In genomic region chr16:14155572-14156213, GRCh38 we compare ENCODE assay signal across 21 cellular contexts.
DNase-seq lines count a peak whose midpoint lies in the region; ATAC-seq, FAIRE-seq and TF ChIP-seq lines count a peak whose summit lies in the region.
"Had no signal": no experiment of that assay in that cellular context is flagged by ENCODE, and none has a peak within 500 bp of the region (broad histone marks: within the 10 kb centered on the region; RNA-seq: fewer than 3 reads in every experiment).

No MANE protein-coding gene starts in this region.

- H3K27ac ChIP-seq in stomach smooth muscle (ENCODE audit: low read length): peak overlapping the region; percentile 33
- H3K27ac ChIP-seq: HL-60, parathyroid adenoma had no signal

- peak; percentile 72 for ATAC-seq in left ventricle myocardium superior
- ATAC-seq: naive thymus-derived CD4-positive, alpha-beta T cell; stimulated activated naive CD8-positive, alpha-beta T cell treated with anti-CD3 and anti-CD28 coated beads, Interleukin-15, amount 100 ng/mL, for 72 hours had no signal

- DNase-seq in NCI-H146 (lab: John Stamatoyannopoulos, UW): peak; percentile 69
- DNase-seq in bronchial epithelial cell (ENCODE audit: low read depth): peak; percentile 57
- no peak for DNase-seq in left ventricle myocardium superior
- no peak for DNase-seq in GM19239 (ENCODE audit: insufficient read length, low spot score)
- DNase-seq in GF-D8 (lab: John Stamatoyannopoulos, UW): no peak
- DNase-seq in RCC 7860 (ENCODE audit: low spot score): no peak
- DNase-seq in activated CD4-positive, alpha-beta T cell treated with anti-CD3 and anti-CD28 coated beads, Interleukin-2, amount 50 U/mL, for 4 hours: no peak
- DNase-seq: activated CD4-positive, alpha-beta T cell treated with anti-CD3 and anti-CD28 coated beads for 1 hour; DMS153; head of caudate nucleus; MM.1S; naive thymus-derived CD4-positive, alpha-beta T cell; NCI-H187 treated with DMSO at 0.1 percent for 48 hours; NCI-H446 treated with DMSO at 0.1 percent for 48 hours; stimulated activated CD4-positive, alpha-beta T cell treated with anti-CD3 and anti-CD28 coated beads, Interleukin-4, amount 100 ng/mL, for 1 hour; stimulated activated naive CD8-positive, alpha-beta T cell treated with anti-CD3 and anti-CD28 coated beads, Interleukin-15, amount 100 ng/mL, for 72 hours had no signal

- H3K4me3 ChIP-seq in bronchial epithelial cell (ENCODE audit: low read depth, low read length): no peak overlapping the region
- H3K4me3 ChIP-seq in stomach smooth muscle (ENCODE audit: low read length in 2 of 2): no peak overlapping the region
- H3K4me3 ChIP-seq: smooth muscle cell had no signal

- no peaks in the 10 kb centered on the region for H3K36me3 ChIP-seq in bronchial epithelial cell (ENCODE audit: control insufficient read depth, insufficient read depth, low read length)
- no peaks in the 10 kb centered on the region for H3K36me3 ChIP-seq in stomach smooth muscle (ENCODE audit: control insufficient read depth in 2 of 2, insufficient read depth in 2 of 2, low read length in 2 of 2)

- H3K27me3 ChIP-seq in bronchial epithelial cell (ENCODE audit: control insufficient read depth, insufficient read depth, low read length) (no peaks in the 10 kb centered on the region), stomach smooth muscle (ENCODE audit: control insufficient read depth in 1 of 2, insufficient read depth in 2 of 2, low read length in 2 of 2) (no peaks in the 10 kb centered on the region)

- intact Hi-C loops in left ventricle myocardium superior (cut with micrococcal nuclease): no loop called here

- no peak for TF ChIP-seq CTCF in bronchial epithelial cell (IDR thresholded peaks at IDR 0.05; ENCODE audit: insufficient read depth, low read length, severe bottlenecking)

- FAIRE-seq in bronchial epithelial cell (lab: Jason Lieb, UNC) (no peak), GM19239 (lab: Jason Lieb, UNC) (no peak), RCC 7860 (lab: Jason Lieb, UNC) (no peak)
- FAIRE-seq: GM12892 had no signal

- H3K4me1 ChIP-seq in stomach smooth muscle (ENCODE audit: control insufficient read depth, insufficient read depth, low read length): no peaks in the 10 kb centered on the region

- H3K9ac ChIP-seq in stomach smooth muscle (ENCODE audit: low read length in 2 of 2): no peak overlapping the region
- H3K9ac ChIP-seq: parathyroid adenoma had no signal

- H3K9me3 ChIP-seq in stomach smooth muscle (ENCODE audit: control insufficient read depth in 2 of 2, low read length in 2 of 2): no peaks in the 10 kb centered on the region

Comparison
In these comparisons a context has a peak if more than half of its experiments do, and no peak if none do; other contexts are left out.
1. DNase-seq: peak in NCI-H146 (single experiment) and bronchial epithelial cell (single experiment); none in left ventricle myocardium superior (single experiment), GM19239 (single experiment), GF-D8 (single experiment), RCC 7860 (single experiment) and activated CD4-positive, alpha-beta T cell treated with anti-CD3 and anti-CD28 coated beads, Interleukin-2, amount 50 U/mL, for 4 hours (0 of 2).